Comparison of ENCODE assay signal across 24 cellular contexts in genomic region chr22:17719911-17720310, GRCh38. TPM values are rescaled to one million over a fixed set of nuclear protein-coding genes. Genes with fewer than 3 reads are reported as not detected.
A peak's percentile ranks its signal among the peaks of the same experiment; 100 is the strongest.
DNase-seq lines count a peak whose midpoint lies in the region; ATAC-seq and TF ChIP-seq lines count a peak whose summit lies in the region.
"Had no signal": no experiment of that assay in that cellular context is flagged by ENCODE, and none has a peak within 500 bp of the region (broad histone marks: within the 10 kb centered on the region; RNA-seq: fewer than 3 reads in every experiment).

No MANE protein-coding gene starts in this region.

- no peak overlapping the region for H2BK15ac ChIP-seq in IMR-90 (ENCODE audit: low read depth, low read length)

- no peak overlapping the region for H3K23ac ChIP-seq in IMR-90 (ENCODE audit: low read depth, low read length)

- TF ChIP-seq EP300 in esophagus muscularis mucosa (IDR thresholded peaks at IDR 0.05) (no peak), tibial nerve (IDR thresholded peaks at IDR 0.05) (no peak)

- H3K27ac ChIP-seq in IMR-90 (ENCODE audit: insufficient read depth, low read length): no peak overlapping the region
- H3K27ac ChIP-seq in esophagus muscularis mucosa (replicated peaks in 1 of 4): no peak overlapping the region
- no peak overlapping the region for H3K27ac ChIP-seq in tibial nerve
- no peak overlapping the region for H3K27ac ChIP-seq in OCI-LY7 (ENCODE audit: low read depth, low read length, poor library complexity, severe bottlenecking)
- H3K27ac ChIP-seq: BLaER1 had no signal

- no peak overlapping the region for H2AFZ ChIP-seq in IMR-90 (replicated peaks; ENCODE audit: low read length, poor library complexity)
- H2AFZ ChIP-seq in OCI-LY7 (ENCODE audit: low read length): no peak overlapping the region

- H3K36me3 ChIP-seq in IMR-90 (ENCODE audit: control insufficient read depth, insufficient read depth, low read length) (0 out of 2 replicates have a peak, but pooled peaks cover 2% of the 10 kb centered on the region), esophagus muscularis mucosa (peaks cover 0 to 4% (median 0%) of the 10 kb centered on the region in 4 donors), tibial nerve (no peaks in the 10 kb centered on the region), OCI-LY7 (ENCODE audit: insufficient read depth, low read length) (no peaks in the 10 kb centered on the region)
- H3K36me3 ChIP-seq: BE2C had no signal

- peaks cover 8% of the 10 kb centered on the region for H3K4me1 Mint-ChIP-seq in neural crest cell

- no peaks in the 10 kb centered on the region for H3K9me2 ChIP-seq in OCI-LY7 (ENCODE audit: insufficient read depth, low read length)

- no peak overlapping the region for H2BK5ac ChIP-seq in IMR-90 (ENCODE audit: low read depth, low read length, poor library complexity, severe bottlenecking)

- intact Hi-C loops in IMR-90 (cut with micrococcal nuclease): loop anchor here (10.0 kb wide), 1 partner anchor 145 kb away; no protein-coding TSS in a partner anchor
- intact Hi-C loops in esophagus muscularis mucosa (cut with DNase I): loop anchor here (10.0 kb wide), 1 partner anchor 155 kb away; the partner anchor contains the start of gene SLC25A18
- intact Hi-C loops in OCI-LY7 (cut with micrococcal nuclease; ENCODE audit: unreplicated experiment): no loop called here

- no peaks in the 10 kb centered on the region for H3K36me3 Mint-ChIP-seq in neural crest cell (ENCODE audit: low read depth)
- H3K36me3 Mint-ChIP-seq: CD4-positive, CD25-positive, alpha-beta regulatory T cell had no signal

- no peaks in the 10 kb centered on the region for H3K9me3 Mint-ChIP-seq in neural crest cell
- H3K9me3 Mint-ChIP-seq: CD4-positive, alpha-beta memory T cell; CD8-positive, alpha-beta memory T cell had no signal

- H3K18ac ChIP-seq in IMR-90 (ENCODE audit: low read depth, low read length): no peak overlapping the region

- H2AK5ac ChIP-seq in IMR-90 (ENCODE audit: low read depth, low read length): no peak overlapping the region

- H4K8ac ChIP-seq in IMR-90 (ENCODE audit: low read depth in 2 of 2, low read length in 2 of 2): no peak overlapping the region

- CTCF ChIA-PET in IMR-90 (lab: Yijun Ruan, JAX) (no interaction called here), OCI-LY7 (lab: Charles Lee; ENCODE audit: unreplicated experiment) (no interaction called here)

- no peak overlapping the region for H2AK9ac ChIP-seq in IMR-90 (replicated peaks; ENCODE audit: low read depth, low read length, poor library complexity)

- H3K56ac ChIP-seq in IMR-90 (ENCODE audit: extremely low read depth, insufficient read depth, low read length): no peak overlapping the region

- no peak overlapping the region for H2BK120ac ChIP-seq in IMR-90 (ENCODE audit: low read depth, low read length)

- H3K9me1 ChIP-seq in IMR-90 (ENCODE audit: insufficient read depth, low read length): peaks cover 10% of the 10 kb centered on the region

- in situ Hi-C loops in IMR-90 (cut with MboI; ENCODE audit: low sequenced_read_pairs): loop anchor here (10.0 kb wide), 1 partner anchor 155 kb away; the partner anchor contains the start of gene SLC25A18

- H4K91ac ChIP-seq in IMR-90 (ENCODE audit: insufficient read depth, low read depth, low read length): no peak overlapping the region

- no peak overlapping the region for H3K4me3 Mint-ChIP-seq in neural crest cell
- H3K4me3 Mint-ChIP-seq: CD14-positive monocyte; CD4-positive, alpha-beta memory T cell; CD4-positive, CD25-positive, alpha-beta regulatory T cell had no signal

- TF ChIP-seq CTCF in IMR-90 (conservative IDR thresholded peaks at IDR 0.05; ENCODE audit: low read depth, low read length): no peak
- TF ChIP-seq CTCF in esophagus muscularis mucosa (IDR thresholded peaks at IDR 0.05): no peak
- TF ChIP-seq CTCF in neural crest cell (conservative IDR thresholded peaks at IDR 0.05): no peak
- TF ChIP-seq CTCF in tibial nerve (IDR thresholded peaks at IDR 0.05): no peak
- TF ChIP-seq CTCF in OCI-LY7 (conservative IDR thresholded peaks at IDR 0.05; ENCODE audit: low read length): no peak

- H3K9me3 ChIP-seq in IMR-90 (ENCODE audit: control insufficient read depth, insufficient read depth, low read length) (no peaks in the 10 kb centered on the region), esophagus muscularis mucosa (no peaks in the 10 kb centered on the region), tibial nerve (no peaks in the 10 kb centered on the region), OCI-LY7 (ENCODE audit: low read length) (no peaks in the 10 kb centered on the region)
- H3K9me3 ChIP-seq: BE2C, BLaER1 had no signal

- H3K4me2 ChIP-seq in IMR-90 (ENCODE audit: low read depth, low read length) (no peak overlapping the region), OCI-LY7 (ENCODE audit: low read length) (no peak overlapping the region)
- H3K4me2 ChIP-seq: BLaER1 had no signal

- H3K27ac Mint-ChIP-seq in neural crest cell (ENCODE audit: unreplicated experiment): peak overlapping the region; percentile 77
- H3K27ac Mint-ChIP-seq: CD4-positive, CD25-positive, alpha-beta regulatory T cell; CD8-positive, alpha-beta memory T cell had no signal

- no peaks in the 10 kb centered on the region for H3K27me3 Mint-ChIP-seq in neural crest cell (ENCODE audit: low read depth)
- H3K27me3 Mint-ChIP-seq: CD4-positive, alpha-beta memory T cell; CD4-positive, CD25-positive, alpha-beta regulatory T cell had no signal

- no peak overlapping the region for H2BK20ac ChIP-seq in IMR-90 (ENCODE audit: low read depth, low read length)

- H3K4me3 ChIP-seq in IMR-90 (ENCODE audit: insufficient read depth, low read depth, low read length) (no peak overlapping the region), esophagus muscularis mucosa (no peak overlapping the region), tibial nerve (no peak overlapping the region), OCI-LY7 (ENCODE audit: low read depth, low read length, poor library complexity, severe bottlenecking) (no peak overlapping the region)
- H3K4me3 ChIP-seq: BLaER1, GM12878 had no signal

- TF ChIP-seq POLR2A in IMR-90 (IDR thresholded peaks at IDR 0.05; ENCODE audit: low read depth, low read length) (no peak), esophagus muscularis mucosa (IDR thresholded peaks at IDR 0.05; ENCODE audit: low read depth) (no peak), tibial nerve (IDR thresholded peaks at IDR 0.05) (no peak)

- no CpG with 5 or more reads among the region's 5 CpGs for WGBS in IMR-90 (ENCODE audit: extremely low coverage in 2 of 2, insufficient read length in 1 of 2), 2 experiments
- 94% methylated on average over 5 of the region's 5 CpGs for WGBS in esophagus muscularis mucosa
- WGBS in tibial nerve, 2 donors: 90 to 94% methylated on average over 5 of the region's 5 CpGs

- DNase-seq in IMR-90: no peak
- peak; percentile 8 for DNase-seq in esophagus muscularis mucosa (ENCODE audit: extremely low spot score)
- no peak for DNase-seq in neural crest cell (ENCODE audit: low read depth, low spot score)
- no peak for DNase-seq in activated CD4-positive, alpha-beta T cell treated with anti-CD3 and anti-CD28 coated beads, Interleukin-2, amount 50 U/mL, for 4 hours
- no peak for DNase-seq in tibial nerve (ENCODE audit: low spot score in 2 of 2)
- no peak for DNase-seq in OCI-LY7 (ENCODE audit: low spot score)
- DNase-seq: 8988T; ACHN; BE2C; C1 segment of cervical spinal cord; CD4-positive, alpha-beta memory T cell; CD4-positive, CD25-positive, alpha-beta regulatory T cell; CD8-positive, alpha-beta memory T cell; COR-L47; DMS 273 treated with DMSO at 0.1 percent for 48 hours; DMS153; DMS53; DMS79; DND-41; EL; GDM1 had no signal

- H3K79me2 ChIP-seq in OCI-LY7 (ENCODE audit: insufficient read depth, low read depth, low read length): no peaks in the 10 kb centered on the region

- peaks cover 20% of the 10 kb centered on the region for H3K4me1 ChIP-seq in IMR-90 (ENCODE audit: control insufficient read depth, insufficient read depth, low read length)
- H3K4me1 ChIP-seq in esophagus muscularis mucosa: peaks cover 16 to 60% (median 42%) of the 10 kb centered on the region in 4 donors
- H3K4me1 ChIP-seq in tibial nerve: peaks cover 0 to 9% (median 1%) of the 10 kb centered on the region in 4 donors
- no peaks in the 10 kb centered on the region for H3K4me1 ChIP-seq in OCI-LY7 (ENCODE audit: insufficient read depth, low read length, poor library complexity, severe bottlenecking)

- POLR2A ChIA-PET in IMR-90 (lab: Charles Lee; ENCODE audit: unreplicated experiment) (no interaction called here), OCI-LY7 (lab: Charles Lee) (no interaction called here)

- no peak overlapping the region for H3K14ac ChIP-seq in IMR-90 (replicated peaks; ENCODE audit: low read depth, low read length)

- TF ChIP-seq RAD21 in IMR-90 (IDR thresholded peaks at IDR 0.05; ENCODE audit: low read length): no peak

- H4K20me1 ChIP-seq in IMR-90 (ENCODE audit: insufficient read depth, low read length): 0 out of 2 replicates have a peak, but pooled peaks cover 4% of the 10 kb centered on the region
- H4K20me1 ChIP-seq in OCI-LY7 (ENCODE audit: insufficient read depth, low read length): no peaks in the 10 kb centered on the region
- H4K20me1 ChIP-seq: BLaER1 had no signal

- no peak overlapping the region for H4K5ac ChIP-seq in IMR-90 (ENCODE audit: low read depth, low read length)

- H3K27me3 ChIP-seq in IMR-90 (ENCODE audit: control insufficient read depth, insufficient read depth, low read length): no peaks in the 10 kb centered on the region
- H3K27me3 ChIP-seq in esophagus muscularis mucosa: no peaks in the 10 kb centered on the region
- no peaks in the 10 kb centered on the region for H3K27me3 ChIP-seq in tibial nerve
- H3K27me3 ChIP-seq: BE2C, BLaER1 had no signal

- no TSS peak for BruUV-seq in IMR-90 (replicated peaks; lab: Mats Ljungman, UMichigan)
- BruUV-seq in OCI-LY7 (replicated peaks; lab: Mats Ljungman, UMichigan): no TSS peak

- peaks cover 7 to 56% of the 10 kb centered on the region in 2 experiments for H3K79me1 ChIP-seq in IMR-90 (ENCODE audit: low read depth in 1 of 2, low read length in 2 of 2)

- no peak for ATAC-seq in IMR-90 (ENCODE audit: low read depth)
- ATAC-seq: GM12878 had no signal

- no peak overlapping the region for H3K4ac ChIP-seq in IMR-90 (ENCODE audit: low read depth, low read length)

- no peak overlapping the region for H3K9ac ChIP-seq in IMR-90 (ENCODE audit: low read depth, low read length)
- H3K9ac ChIP-seq: BLaER1 had no signal

- dilution Hi-C loops in IMR-90 (cut with HindIII; ENCODE audit: low sequenced_read_pairs, unreplicated experiment): no loop called here

TF ChIP-seq in IMR-90, 13 proteins besides CTCF, POLR2A, EP300 and RAD21 (continues in another document):
- TF ChIP-seq BHLHE40 (IDR thresholded peaks at IDR 0.05; ENCODE audit: low read depth, low read length) (no peak), CEBPB (IDR thresholded peaks at IDR 0.05; ENCODE audit: low read depth, low read length) (peak; percentile 39; the same call in 1 of the 2 replicates)

RNA-seq across cellular contexts. Expression of gene BID, which starts 54.4 kb away (rescaled TPM):
- total RNA-seq in IMR-90 (2012; rRNA removed): 59.4 and 69.5 TPM in 2 replicates
- 240 and 272 TPM in 2 replicates for polyA plus RNA-seq in IMR-90 (2012; rRNA removed)
- 79.6 and 204 TPM in 2 replicates for polyA plus RNA-seq in IMR-90 (2012; cell fraction: cytosol; rRNA removed)
- 82.1 and 146 TPM in 2 replicates for polyA plus RNA-seq in IMR-90 (2012; cell fraction: nucleus; rRNA removed; ENCODE audit: low replicate concordance)
- 10 to 100 TPM; 12.9 to 48.3 (median 26.3) TPM for total RNA-seq in esophagus muscularis mucosa
- total RNA-seq in neural crest cell: 26.5 TPM in 2 replicates
- 10 to 100 TPM in 2 of 4 donors, 1 to 10 TPM in 2; 6.3 to 47.1 (median 13.7) TPM for total RNA-seq in tibial nerve
- 59.9 and 87.8 TPM in 2 replicates for total RNA-seq in OCI-LY7 (2014; rRNA removed; shearing (Covaris generic))
- 51.9 and 60.3 TPM in 2 replicates for total RNA-seq in OCI-LY7 (2022)
